ENCODE assay signal across 12 cellular contexts in genomic region chr17:82317394-82318168, GRCh38. TPM values are rescaled to one million over a fixed set of nuclear protein-coding genes. Genes with fewer than 3 reads are reported as not detected.
DNase-seq lines count a peak whose midpoint lies in the region; ATAC-seq and TF ChIP-seq lines count a peak whose summit lies in the region.
"Had no signal": no experiment of that assay in that cellular context is flagged by ENCODE, and none has a peak within 500 bp of the region (broad histone marks: within the 10 kb centered on the region; RNA-seq: fewer than 3 reads in every experiment).

Gene CD7, minus strand, starts transcription at chr17:82317608. Its CDS starts 113 bp downstream, at chr17:82317495.

- peaks cover 31 to 60% (median 55%) of the 10 kb centered on the region in 11 experiments for H3K27me3 ChIP-seq in BLaER1 treated with 17β-estradiol and CSF1 and Interleukin-3, amounts not matched to agents 10 nM and 100 nM

- peak within 1 kb of the TSS in 9 of 11 experiments; percentile 10 to 82 (median 75); a peak in 16 of 22 replicates for H3K4me2 ChIP-seq in BLaER1 treated with 17β-estradiol and CSF1 and Interleukin-3, amounts not matched to agents 10 nM and 100 nM

- no peak for TF ChIP-seq CTCF in WTC11 (IDR thresholded peaks at IDR 0.05)

- H3K36me3 ChIP-seq in BLaER1 treated with 17β-estradiol and CSF1 and Interleukin-3, amounts not matched to agents 10 nM and 100 nM, result no peaks in the 10 kb centered on the region

- H3K4me3 Mint-ChIP-seq in naive thymus-derived CD8-positive, alpha-beta T cell, result peak within 1 kb of the TSS in 6 of 10 donors; percentile 90 to 98 (median 98)
- H3K4me3 Mint-ChIP-seq in WTC11, result no peak within 1 kb of the TSS

- H4K20me1 ChIP-seq in BLaER1 treated with 17β-estradiol and CSF1 and Interleukin-3, amounts not matched to agents 10 nM and 100 nM, result peaks cover 0 to 48% (median 0%) of the 10 kb centered on the region in 11 experiments; a peak in 8 of 22 replicates

- no peaks in the 10 kb centered on the region for H3K9me3 Mint-ChIP-seq in naive thymus-derived CD8-positive, alpha-beta T cell
- no peaks in the 10 kb centered on the region for H3K9me3 Mint-ChIP-seq in WTC11

- peak; percentile 70 to 76 for ATAC-seq in activated CD4-positive, CD25-positive, alpha-beta regulatory T cell treated with anti-CD3 and anti-CD28 coated beads, Interleukin-2, amount 50 U/mL, for 24 hours
- peak; percentile 76 to 79 for ATAC-seq in naive thymus-derived CD8-positive, alpha-beta T cell
- ATAC-seq in WTC11 (no peak), HG03378 (IDR thresholded peaks at IDR 0.05; ENCODE audit: unreplicated experiment) (no peak), GM18519 (IDR thresholded peaks at IDR 0.05; ENCODE audit: low FRiP score, unreplicated experiment) (no peak), GM18873 (IDR thresholded peaks at IDR 0.05; ENCODE audit: low FRiP score, unreplicated experiment) (no peak)
- ATAC-seq: foreskin keratinocyte had no signal

- CTCF ChIA-PET in WTC11 (lab: Charles Lee), result interaction anchor here (0.7 to 2.2 kb wide), 3 partner anchors 17 to 81 kb away, joined by 3 to 9 read pairs (median 4); no protein-coding TSS in a partner anchor

- H3K9me3 ChIP-seq in BLaER1 treated with 17β-estradiol and CSF1 and Interleukin-3, amounts not matched to agents 10 nM and 100 nM (replicated peaks in 1 of 11), result peaks cover 0 to 21% (median 15%) of the 10 kb centered on the region in 11 experiments; a peak in 14 of 22 replicates

- H3K4me1 ChIP-seq in BLaER1 treated with 17β-estradiol and CSF1 and Interleukin-3, amounts not matched to agents 10 nM and 100 nM, result peaks cover 21 to 50% (median 36%) of the 10 kb centered on the region in 10 experiments; a peak in 19 of 20 replicates
- H3K4me1 ChIP-seq: foreskin keratinocyte had no signal

- H3K36me3 Mint-ChIP-seq in naive thymus-derived CD8-positive, alpha-beta T cell, result peaks cover 0 to 24% (median 5%) of the 10 kb centered on the region in 3 donors
- H3K36me3 Mint-ChIP-seq in WTC11, result no peaks in the 10 kb centered on the region

- no peak within 1 kb of the TSS; a peak in 1 of 22 replicates for H3K9ac ChIP-seq in BLaER1 treated with 17β-estradiol and CSF1 and Interleukin-3, amounts not matched to agents 10 nM and 100 nM

- H3K4me3 ChIP-seq in BLaER1 treated with 17β-estradiol and CSF1 and Interleukin-3, amounts not matched to agents 10 nM and 100 nM, result no peak within 1 kb of the TSS

- H3K27ac ChIP-seq in BLaER1 treated with 17β-estradiol and CSF1 and Interleukin-3, amounts not matched to agents 10 nM and 100 nM, result no peak within 1 kb of the TSS; a peak in 1 of 22 replicates
- H3K27ac ChIP-seq: foreskin keratinocyte had no signal

- peaks cover 18 to 39% (median 34%) of the 10 kb centered on the region in 4 donors for H3K4me1 Mint-ChIP-seq in naive thymus-derived CD8-positive, alpha-beta T cell
- H3K4me1 Mint-ChIP-seq in WTC11, result peaks cover 5% of the 10 kb centered on the region

- POLR2A ChIA-PET in naive thymus-derived CD8-positive, alpha-beta T cell (lab: Charles Lee), result interaction anchor here (0.5 to 11.5 kb wide), 17 partner anchors 9 to 287 kb away, joined by 3 to 344 read pairs (median 5); partner anchors contain the start of genes CSNK1D and SLC16A3
- POLR2A ChIA-PET in WTC11 (lab: Charles Lee), result no interaction called here

- DNase-seq in activated gamma-delta T cell (lab: John Stamatoyannopoulos, UW), result peak; percentile 51
- DNase-seq in naive thymus-derived CD8-positive, alpha-beta T cell, result peak; percentile 61 to 89 (median 80)
- DNase-seq in WTC11 (ENCODE audit: low spot score), result no peak
- DNase-seq: foreskin keratinocyte, NCI-H2029, Right ventricle myocardium superior had no signal

- peaks cover 0 to 2% (median 0%) of the 10 kb centered on the region in 5 donors for H3K27me3 Mint-ChIP-seq in naive thymus-derived CD8-positive, alpha-beta T cell
- H3K27me3 Mint-ChIP-seq in WTC11 (ENCODE audit: low read depth), result 0 out of 2 replicates have a peak, but pooled peaks cover 5% of the 10 kb centered on the region

- peak within 1 kb of the TSS in 6 of 10 donors; percentile 87 to 98 (median 94) for H3K27ac Mint-ChIP-seq in naive thymus-derived CD8-positive, alpha-beta T cell
- H3K27ac Mint-ChIP-seq in WTC11, result no peak within 1 kb of the TSS

TF ChIP-seq in WTC11, 78 proteins besides CTCF, POLR2A, EP300 and RAD21:
- no peak for TF ChIP-seq RORB (CRISPR knock-in tag; IDR thresholded peaks at IDR 0.05)

RNA-seq across cellular contexts. Expression of gene CD7, which starts in this region (rescaled TPM):
- 10 to 100 TPM; 66.9 to 67.8 TPM for total RNA-seq in naive thymus-derived CD8-positive, alpha-beta T cell
- polyA plus RNA-seq in naive thymus-derived CD8-positive, alpha-beta T cell, result 100 to 1,000 TPM; 166 to 233 (median 205) TPM
- 0.74 to 1.3 TPM (median 0.92 TPM) in 3 replicates for total RNA-seq in WTC11 (2021)
- total RNA-seq: foreskin keratinocyte, myocyte had no signal
- polyA plus RNA-seq: foreskin keratinocyte had no signal

Comparison
In these comparisons a context has a peak if more than half of its experiments do, and no peak if none do; other contexts are left out.
1. RNA of gene CD7 (total RNA-seq): 66.9 to 67.8 TPM in naive thymus-derived CD8-positive, alpha-beta T cell; 0.74 to 1.3 TPM in WTC11; every median in the first group is over 10 times any median in the second.
2. ATAC-seq: peak in activated CD4-positive, CD25-positive, alpha-beta regulatory T cell treated with anti-CD3 and anti-CD28 coated beads, Interleukin-2, amount 50 U/mL, for 24 hours (2 of 2) and naive thymus-derived CD8-positive, alpha-beta T cell (2 of 2); none in WTC11 (single experiment), HG03378 (single experiment), GM18519 (single experiment) and GM18873 (single experiment).